In the genomic region with DNA sequence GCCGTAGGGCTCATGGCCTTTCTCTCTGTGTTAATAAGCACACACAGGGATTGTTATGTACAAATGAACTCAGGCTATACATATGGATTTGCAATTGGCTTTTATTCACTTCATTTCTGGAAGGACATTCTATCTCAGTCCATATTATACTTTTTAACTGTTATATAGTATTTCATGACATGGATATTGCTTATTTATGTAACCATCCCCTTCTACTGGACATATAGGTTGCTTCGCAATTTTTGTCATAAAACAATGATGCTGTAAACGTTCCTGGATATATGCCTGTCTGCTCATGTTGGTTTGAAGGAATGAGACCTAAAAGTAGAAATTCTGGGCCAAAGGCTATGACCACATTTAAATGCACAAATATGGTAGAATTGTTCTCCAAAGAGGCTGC, we compare ENCODE assay signal across 27 cellular contexts.
"Had no signal": no experiment of that assay in that cellular context is flagged by ENCODE, and none has a peak within 500 bp of the region (broad histone marks: within the 10 kb centered on the region; RNA-seq: fewer than 3 reads in every experiment).

No MANE protein-coding gene starts in this region.

- H3K27ac Mint-ChIP-seq: dendritic cell treated with granulocyte-macrophage colony-stimulating factor and Interleukin-4, amounts not matched to agents 40 ng/mL and 50 ng/mL, for 4 days; effector memory CD8-positive, alpha-beta T cell; endodermal cell had no signal

- H3K4me3 ChIP-seq: colonic mucosa, coronary artery, dorsolateral prefrontal cortex, esophagus muscularis mucosa, esophagus squamous epithelium, gastrocnemius medialis, gastroesophageal sphincter, heart left ventricle, heart right ventricle had no signal

- H3K4me3 Mint-ChIP-seq: dendritic cell treated with granulocyte-macrophage colony-stimulating factor and Interleukin-4, amounts not matched to agents 40 ng/mL and 50 ng/mL, for 4 days; effector memory CD8-positive, alpha-beta T cell; endodermal cell had no signal

- H3K27me3 Mint-ChIP-seq: effector memory CD8-positive, alpha-beta T cell had no signal

- H3K9me3 Mint-ChIP-seq: dendritic cell treated with granulocyte-macrophage colony-stimulating factor and Interleukin-4, amounts not matched to agents 40 ng/mL and 50 ng/mL, for 4 days; effector memory CD8-positive, alpha-beta T cell had no signal

- DNase-seq: colonic mucosa; dermis blood vessel endothelial cell; dorsolateral prefrontal cortex; effector CD4-positive, alpha-beta T cell; effector CD8-positive, alpha-beta T cell; effector memory CD4-positive, alpha-beta T cell; effector memory CD8-positive, alpha-beta T cell; endodermal cell; erythroblast; esophagus squamous epithelium; foreskin fibroblast; foreskin keratinocyte; foreskin melanocyte; gastrocnemius medialis; glutamatergic neuron; head of caudate nucleus; heart left ventricle; heart right ventricle had no signal

- H3K36me3 ChIP-seq: colonic mucosa, esophagus muscularis mucosa, esophagus squamous epithelium, gastrocnemius medialis, gastroesophageal sphincter, heart left ventricle, heart right ventricle had no signal

- H3K4me1 ChIP-seq: colonic mucosa, esophagus muscularis mucosa, foreskin keratinocyte, gastrocnemius medialis, gastroesophageal sphincter had no signal

- FAIRE-seq: colon, endometrium, endothelial cell of umbilical vein, frontal cortex had no signal

- H3K27ac ChIP-seq: colonic mucosa, coronary artery, dorsolateral prefrontal cortex, epithelial cell of prostate, esophagus muscularis mucosa, esophagus squamous epithelium, foreskin keratinocyte, gastrocnemius medialis, gastroesophageal sphincter, heart left ventricle, heart right ventricle had no signal

- H3K9me3 ChIP-seq: colonic mucosa, esophagus squamous epithelium, gastrocnemius medialis, gastroesophageal sphincter had no signal

- H3K27me3 ChIP-seq: esophagus muscularis mucosa, esophagus squamous epithelium, foreskin keratinocyte, gastrocnemius medialis, gastroesophageal sphincter, heart left ventricle, heart right ventricle had no signal
